Comparison of ENCODE assay signal across 1 cellular context in genomic region chr7:151113344-151114150, GRCh38.
TF ChIP-seq lines count a peak whose summit lies in the region.

No MANE protein-coding gene starts in this region.

TF ChIP-seq in HEK293T, 16 proteins besides CTCF, POLR2A, EP300 and RAD21 (continued from another document):
- TF ChIP-seq PKNOX1 (IDR thresholded peaks at IDR 0.05) (peak; percentile 84), L3MBTL2 (conservative IDR thresholded peaks at IDR 0.05) (no peak), ZNF384 (IDR thresholded peaks at IDR 0.05) (no peak), FOXK2 (IDR thresholded peaks at IDR 0.05) (no peak), NFRKB (IDR thresholded peaks at IDR 0.05) (no peak), LEF1 (IDR thresholded peaks at IDR 0.05; ENCODE audit: borderline replicate concordance) (no peak), SP1 (IDR thresholded peaks at IDR 0.05) (no peak), BHLHE40 (IDR thresholded peaks at IDR 0.05; ENCODE audit: borderline replicate concordance) (no peak), ELF4 (IDR thresholded peaks at IDR 0.05) (no peak), SUZ12 (IDR thresholded peaks at IDR 0.05) (no peak), FOXM1 (IDR thresholded peaks at IDR 0.05; ENCODE audit: borderline replicate concordance) (no peak), FOXA1 (IDR thresholded peaks at IDR 0.05) (no peak), ARNT (IDR thresholded peaks at IDR 0.05) (no peak), CTBP1 (IDR thresholded peaks at IDR 0.05; ENCODE audit: borderline replicate concordance) (no peak)
